Comparison of ENCODE assay signal across 13 cellular contexts in the genomic region with DNA sequence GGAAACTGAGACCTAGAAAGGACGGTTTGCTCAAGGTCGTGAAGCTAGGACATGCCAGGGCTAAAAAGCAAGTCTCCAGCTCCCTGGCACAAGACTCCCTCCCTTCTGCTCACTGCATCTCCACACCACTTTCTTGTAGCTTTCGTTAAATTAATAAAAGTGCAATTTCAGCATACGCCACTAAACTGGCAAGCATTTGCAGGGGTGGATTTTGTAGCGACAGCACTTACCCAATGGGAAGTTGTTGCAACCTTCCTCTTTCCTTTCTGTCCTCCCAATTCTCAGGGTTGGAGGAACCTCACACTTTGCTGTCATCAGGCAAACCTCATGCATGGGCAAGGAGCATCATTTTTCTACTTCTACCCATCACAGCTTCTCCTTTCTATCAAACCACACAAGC. TPM values are rescaled to one million over a fixed set of nuclear protein-coding genes. Genes with fewer than 3 reads are reported as not detected.
A peak's percentile ranks its signal among the peaks of the same experiment; 100 is the strongest.
DNase-seq lines count a peak whose midpoint lies in the region; ATAC-seq, FAIRE-seq and TF ChIP-seq lines count a peak whose summit lies in the region.
"Had no signal": no experiment of that assay in that cellular context is flagged by ENCODE, and none has a peak within 500 bp of the region (broad histone marks: within the 10 kb centered on the region; RNA-seq: fewer than 3 reads in every experiment).

No MANE protein-coding gene starts in this region.

- DNase-seq in NB4 (ENCODE audit: low read depth) (peak; percentile 97), chondrocyte (ENCODE audit: low spot score) (no peak), HepG2 (ENCODE audit: low spot score) (no peak), tibial artery (peak in 1 of 2 donors; percentile 64), cerebellum (ENCODE audit: low spot score) (no peak), WTC11 (ENCODE audit: low spot score) (no peak), NCI-H446 (lab: John Stamatoyannopoulos, UW) (no peak)
- no peak for DNase-seq in CD8-positive, alpha-beta T cell
- DNase-seq: activated CD4-positive, alpha-beta T cell treated with anti-CD3 and anti-CD28 coated beads, Interleukin-2, amount 50 U/mL, for 48 hours; activated naive CD8-positive, alpha-beta T cell treated with anti-CD3 and anti-CD28 coated beads, Interleukin-2, amount 10 ng/mL, durations not matched to agents 7 days and 5 days; NCI-H1436; stimulated activated naive CD8-positive, alpha-beta T cell treated with anti-CD3 and anti-CD28 coated beads, Interleukin-15, Interleukin-2, amounts not matched to agents 100 U/mL and 50 U/mL, for 24 hours had no signal

- WGBS in HepG2 (ENCODE audit: low lambda C conversion rate) = 44% methylated on average over 5 of the region's 5 CpGs

- no peak for FAIRE-seq in HepG2 (lab: Jason Lieb, UNC)

- intact Hi-C loops in HepG2 (cut with micrococcal nuclease; ENCODE audit: unreplicated experiment) = loop anchor here (2.0 kb wide), 2 partner anchors 21 to 43 kb away; no protein-coding TSS in a partner anchor
- intact Hi-C loops in tibial artery (cut with DNase I; ENCODE audit: low total_unique reads) = no loop called here
- intact Hi-C loops in CD8-positive, alpha-beta T cell (cut with DNase I, micrococcal nuclease) = no loop called here

- H3K36me3 Mint-ChIP-seq in chondrocyte (ENCODE audit: low read depth) = no peaks in the 10 kb centered on the region
- H3K36me3 Mint-ChIP-seq in CD8-positive, alpha-beta T cell = no peaks in the 10 kb centered on the region
- no peaks in the 10 kb centered on the region for H3K36me3 Mint-ChIP-seq in WTC11
- H3K36me3 Mint-ChIP-seq: activated naive CD8-positive, alpha-beta T cell treated with anti-CD3 and anti-CD28 coated beads, Interleukin-2, amount 10 ng/mL, durations not matched to agents 7 days and 5 days; mesothelial cell of epicardium had no signal

- no TSS peak for BruUV-seq in HepG2 (replicated peaks; lab: Mats Ljungman, UMichigan)

- H4K20me1 ChIP-seq in HepG2 (ENCODE audit: insufficient read depth, low read length) = no peaks in the 10 kb centered on the region

- no peaks in the 10 kb centered on the region for H3K27me3 Mint-ChIP-seq in chondrocyte (ENCODE audit: low read depth)
- H3K27me3 Mint-ChIP-seq in CD8-positive, alpha-beta T cell (ENCODE audit: low read depth) = peaks cover 17% of the 10 kb centered on the region
- no peaks in the 10 kb centered on the region; the same call in 1 of the 2 replicates for H3K27me3 Mint-ChIP-seq in WTC11 (ENCODE audit: low read depth)

- ATAC-seq in HepG2 = no peak
- ATAC-seq in CD8-positive, alpha-beta T cell = no peak
- ATAC-seq in WTC11 = no peak
- ATAC-seq: stimulated activated naive CD8-positive, alpha-beta T cell treated with anti-CD3 and anti-CD28 coated beads, Interleukin-15, Interleukin-2, amounts not matched to agents 100 U/mL and 50 U/mL, for 24 hours had no signal

- peak overlapping the region; percentile 42; the same call in 1 of the 2 replicates for H3K9ac ChIP-seq in HepG2 (ENCODE audit: insufficient read depth, low read depth, low read length)

- H3K9me3 ChIP-seq in HepG2 (ENCODE audit: low read length) (no peaks in the 10 kb centered on the region), tibial artery (no peaks in the 10 kb centered on the region)
- no peaks in the 10 kb centered on the region for H3K9me3 ChIP-seq in CD8-positive, alpha-beta T cell (ENCODE audit: low read length)

- H3K4me1 ChIP-seq in HepG2 (ENCODE audit: insufficient read depth, low read length) (peaks cover 53% of the 10 kb centered on the region), tibial artery (peaks cover 0 to 51% (median 18%) of the 10 kb centered on the region in 4 donors)
- H3K4me1 ChIP-seq in CD8-positive, alpha-beta T cell (ENCODE audit: insufficient read depth, low read length) = no peaks in the 10 kb centered on the region

- POLR2A ChIA-PET in HepG2 (lab: Yijun Ruan, JAX) = interaction anchor here (0.7 to 6.5 kb wide), 26 partner anchors 9 to 211 kb away, joined by 3 to 185 read pairs (median 6); a partner anchor contains a TSS
- POLR2A ChIA-PET in CD8-positive, alpha-beta T cell (lab: Charles Lee) = interaction anchor here (1.2 kb wide), 1 partner anchor 8 kb away, joined by 3 read pairs; a partner anchor contains a TSS
- POLR2A ChIA-PET in WTC11 (lab: Charles Lee) = no interaction called here

- no peak overlapping the region for H3K4me3 Mint-ChIP-seq in chondrocyte (ENCODE audit: unreplicated experiment)
- H3K4me3 Mint-ChIP-seq in CD8-positive, alpha-beta T cell = no peak overlapping the region
- H3K4me3 Mint-ChIP-seq in WTC11 = no peak overlapping the region
- H3K4me3 Mint-ChIP-seq: activated naive CD8-positive, alpha-beta T cell treated with anti-CD3 and anti-CD28 coated beads, Interleukin-2, amount 10 ng/mL, durations not matched to agents 7 days and 5 days; mesothelial cell of epicardium had no signal

- H3K4me3 ChIP-seq in NB4 (ENCODE audit: low read depth, low read length) (no peak overlapping the region), HepG2 (replicated peaks in 1 of 3; ENCODE audit: insufficient read depth in 1 of 3, low read depth in 2 of 3, low read length in 3 of 3) (no peak overlapping the region), tibial artery (no peak overlapping the region)
- H3K4me3 ChIP-seq in CD8-positive, alpha-beta T cell (ENCODE audit: low read depth, low read length) = no peak overlapping the region

- H2AFZ ChIP-seq in HepG2 (ENCODE audit: low read length) = no peak overlapping the region

- no peak for TF ChIP-seq CTCF in NB4 (IDR thresholded peaks at IDR 0.05; ENCODE audit: low read depth, low read length)
- TF ChIP-seq CTCF in chondrocyte (IDR thresholded peaks at IDR 0.05) = no peak
- TF ChIP-seq CTCF in HepG2 (CRISPR knock-in tag; IDR thresholded peaks at IDR 0.05) = 0 out of 2 replicates have a peak, but pooled peaks have one; percentile 3
- TF ChIP-seq CTCF in tibial artery (IDR thresholded peaks at IDR 0.05) = no peak
- no peak for TF ChIP-seq CTCF in CD8-positive, alpha-beta T cell (IDR thresholded peaks at IDR 0.05)
- no peak for TF ChIP-seq CTCF in WTC11 (IDR thresholded peaks at IDR 0.05)

- no peak overlapping the region for H3K27ac ChIP-seq in HepG2 (ENCODE audit: extremely low read length, insufficient read depth, low read length)
- H3K27ac ChIP-seq in tibial artery = peak overlapping the region; percentile 72 to 74
- no peak overlapping the region for H3K27ac ChIP-seq in CD8-positive, alpha-beta T cell (ENCODE audit: low read depth, low read length)

- H3K36me3 ChIP-seq in HepG2 (replicated peaks in 1 of 2; ENCODE audit: control insufficient read depth in 1 of 2, insufficient read depth in 2 of 2, low read length in 2 of 2) (no peaks in the 10 kb centered on the region), tibial artery (no peaks in the 10 kb centered on the region)
- H3K36me3 ChIP-seq in CD8-positive, alpha-beta T cell (ENCODE audit: insufficient read depth, low read length) = no peaks in the 10 kb centered on the region

- CTCF ChIA-PET in HepG2 (lab: Yijun Ruan, JAX; ENCODE audit: low intra/inter-chr PET ratio, low total read pairs) = interaction anchor here (1.1 kb wide), 1 partner anchor 157 kb away, joined by 3 read pairs; no protein-coding TSS in a partner anchor
- CTCF ChIA-PET in CD8-positive, alpha-beta T cell (lab: Charles Lee) = interaction anchor here (1.0 to 7.0 kb wide), 4 partner anchors 12 to 212 kb away, joined by 3 to 57 read pairs (median 8); a partner anchor contains a TSS
- CTCF ChIA-PET in WTC11 (lab: Charles Lee) = interaction anchor here (0.7 to 4.6 kb wide), 6 partner anchors 17 to 212 kb away, joined by 3 to 25 read pairs (median 6); no protein-coding TSS in a partner anchor

- no peak for TF ChIP-seq EP300 in HepG2 (IDR thresholded peaks at IDR 0.05; ENCODE audit: low read depth in 2 of 2, low read length in 2 of 2)
- TF ChIP-seq EP300 in HepG2 (CRISPR knock-in tag; IDR thresholded peaks at IDR 0.05; ENCODE audit: borderline replicate concordance) = no peak

- no peak for TF ChIP-seq RAD21 in HepG2 (CRISPR knock-in tag; IDR thresholded peaks at IDR 0.05)

- H3K4me1 Mint-ChIP-seq in chondrocyte (ENCODE audit: low read depth) = peaks cover 34% of the 10 kb centered on the region
- H3K4me1 Mint-ChIP-seq in CD8-positive, alpha-beta T cell (ENCODE audit: low read depth) = no peaks in the 10 kb centered on the region
- H3K4me1 Mint-ChIP-seq in WTC11 = peaks cover 9% of the 10 kb centered on the region; the same call in 1 of the 2 replicates
- H3K4me1 Mint-ChIP-seq: activated naive CD8-positive, alpha-beta T cell treated with anti-CD3 and anti-CD28 coated beads, Interleukin-2, amount 10 ng/mL, durations not matched to agents 7 days and 5 days had no signal

- H3K79me2 ChIP-seq in HepG2 (ENCODE audit: insufficient read depth, low read length) = no peaks in the 10 kb centered on the region

- no peak for TF ChIP-seq POLR2A in NB4 (IDR thresholded peaks at IDR 0.05; ENCODE audit: extremely low read depth, insufficient read length)
- no peak for TF ChIP-seq POLR2A in HepG2 (IDR thresholded peaks at IDR 0.05; ENCODE audit: insufficient read depth in 1 of 2, low read depth in 2 of 2, low read length in 2 of 2)

- in situ Hi-C loops in HepG2 (cut with HindIII; ENCODE audit: extremely low pct_ligation_motif_present, low pct_unique_long_range_greater_than_20kb) = no loop called here

- no peaks in the 10 kb centered on the region for H3K27me3 ChIP-seq in HepG2 (ENCODE audit: control insufficient read depth in 1 of 2, insufficient read depth in 2 of 2, low read length in 2 of 2)
- H3K27me3 ChIP-seq in tibial artery = no peaks in the 10 kb centered on the region
- H3K27me3 ChIP-seq in CD8-positive, alpha-beta T cell (ENCODE audit: insufficient read depth, low read length) = no peaks in the 10 kb centered on the region

- peak overlapping the region; percentile 65 for H3K4me2 ChIP-seq in HepG2 (ENCODE audit: low read depth, low read length)

- peak overlapping the region; percentile 61 for H3K27ac Mint-ChIP-seq in chondrocyte (ENCODE audit: unreplicated experiment)
- no peak overlapping the region for H3K27ac Mint-ChIP-seq in CD8-positive, alpha-beta T cell
- H3K27ac Mint-ChIP-seq in WTC11 = no peak overlapping the region
- H3K27ac Mint-ChIP-seq: activated naive CD8-positive, alpha-beta T cell treated with anti-CD3 and anti-CD28 coated beads, Interleukin-2, amount 10 ng/mL, durations not matched to agents 7 days and 5 days; mesothelial cell of epicardium had no signal

- no peaks in the 10 kb centered on the region for H3K9me3 Mint-ChIP-seq in chondrocyte (ENCODE audit: low read depth)
- no peaks in the 10 kb centered on the region for H3K9me3 Mint-ChIP-seq in CD8-positive, alpha-beta T cell
- H3K9me3 Mint-ChIP-seq in WTC11 = no peaks in the 10 kb centered on the region
- H3K9me3 Mint-ChIP-seq: activated naive CD8-positive, alpha-beta T cell treated with anti-CD3 and anti-CD28 coated beads, Interleukin-2, amount 10 ng/mL, durations not matched to agents 7 days and 5 days; mesothelial cell of epicardium had no signal

RNA-seq across cellular contexts. Expression of a gene that starts 7.4 kb away (rescaled TPM):
- total RNA-seq in chondrocyte (191 to 254 TPM (median 195 TPM) in 3 replicates), HepG2 (2016; rRNA removed; fragmentation: Illumina TruSeq; extraction: Trizol) (192 and 268 TPM in 2 replicates), cerebellum (123 TPM), WTC11 (2021) (20.4 to 23.2 TPM (median 22.7 TPM) in 3 replicates)
- total RNA-seq in HepG2 (2016; cell fraction: cytosol; rRNA removed; fragmentation: Illumina TruSeq; extraction: Trizol; ENCODE audit: low read depth) = 40.2 and 44.0 TPM in 2 replicates
- 176 and 281 TPM in 2 replicates for total RNA-seq in HepG2 (2016; cell fraction: insoluble cytoplasmic fraction; rRNA removed; fragmentation: Illumina TruSeq; extraction: Trizol)
- total RNA-seq in HepG2 (2016; cell fraction: membrane; rRNA removed; fragmentation: Illumina TruSeq; extraction: Trizol) = 165 and 177 TPM in 2 replicates
- total RNA-seq in HepG2 (2016; cell fraction: nucleus; rRNA removed; fragmentation: Illumina TruSeq; extraction: Trizol) = 193 and 207 TPM in 2 replicates
- polyA plus RNA-seq in HepG2 (2011; rRNA removed) = 192 and 237 TPM in 2 replicates
- 193 and 210 TPM in 2 replicates for polyA plus RNA-seq in HepG2 (2011; cell fraction: cytosol; rRNA removed)
- 241 and 269 TPM in 2 replicates for polyA plus RNA-seq in HepG2 (2011; cell fraction: nucleus; rRNA removed)
- 158 and 213 TPM in 2 replicates for polyA plus RNA-seq in HepG2 (2012)
- 33.6 and 36.3 TPM in 2 replicates for polyA plus RNA-seq in HepG2 (2016; cell fraction: cytosol; fragmentation: Illumina TruSeq; extraction: Trizol; ENCODE audit: low read depth)
- polyA plus RNA-seq in HepG2 (2016; cell fraction: insoluble cytoplasmic fraction; fragmentation: Illumina TruSeq; extraction: Trizol; ENCODE audit: low read depth) = 232 and 273 TPM in 2 replicates
- polyA plus RNA-seq in HepG2 (2016; cell fraction: membrane; fragmentation: Illumina TruSeq; extraction: Trizol; ENCODE audit: low read depth) = 112 and 122 TPM in 2 replicates
- 333 and 350 TPM in 2 replicates for polyA plus RNA-seq in HepG2 (2016; cell fraction: nucleus; fragmentation: Illumina TruSeq; extraction: Trizol; ENCODE audit: insufficient read depth, low read depth)
- 88.5 and 225 TPM in 2 replicates for polyA minus RNA-seq in HepG2 (2011; rRNA and poly(A)+ RNA removed; ENCODE audit: low replicate concordance)
- 132 and 167 TPM in 2 replicates for polyA minus RNA-seq in HepG2 (2011; cell fraction: cytosol; rRNA and poly(A)+ RNA removed)
- polyA minus RNA-seq in HepG2 (2011; cell fraction: nucleus; rRNA and poly(A)+ RNA removed) = 162 and 170 TPM in 2 replicates
- total RNA-seq in CD8-positive, alpha-beta T cell = 10 to 100 TPM; 24.0 to 24.7 TPM

Comparison
In these comparisons a context has a peak if more than half of its experiments do, and no peak if none do; other contexts are left out.
1. H3K27ac ChIP-seq: peak in tibial artery (2 of 2); none in HepG2 (single experiment) and CD8-positive, alpha-beta T cell (single experiment).